ENCODE assay signal across 10 cellular contexts in the genomic region with DNA sequence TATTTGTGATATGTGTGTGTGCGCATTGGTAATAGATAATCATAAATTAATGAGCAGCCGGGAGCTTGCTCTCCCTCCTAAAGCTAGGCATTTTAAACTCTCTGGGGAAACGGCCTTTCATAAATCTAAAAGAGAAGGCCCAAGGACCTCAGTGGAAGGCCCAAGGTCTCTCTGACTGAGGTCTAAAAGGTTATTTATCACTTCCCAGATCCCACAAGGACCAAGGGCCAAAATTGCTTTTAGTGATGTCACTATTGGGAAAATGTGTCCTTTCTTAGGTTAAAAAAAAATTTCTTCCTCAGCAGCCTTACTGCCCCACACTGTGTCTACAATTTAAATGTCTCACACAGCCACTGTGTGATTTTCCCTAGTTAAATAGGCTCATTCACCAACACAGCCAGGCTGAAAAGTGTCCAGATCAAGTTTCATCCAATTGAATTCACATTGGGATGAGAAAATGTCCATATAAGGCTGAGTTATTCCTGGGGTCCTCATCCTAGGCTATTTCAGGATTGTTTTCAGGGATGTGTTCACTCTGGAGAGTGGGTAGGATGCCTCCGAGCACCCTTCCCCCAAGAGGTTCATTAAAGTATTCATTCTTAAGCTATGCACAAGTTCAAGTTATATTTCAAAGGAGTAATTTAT. TPM values are rescaled to one million over a fixed set of nuclear protein-coding genes. Genes with fewer than 3 reads are reported as not detected.
DNase-seq lines count a peak whose midpoint lies in the region; ATAC-seq and TF ChIP-seq lines count a peak whose summit lies in the region.
"Had no signal": no experiment of that assay in that cellular context is flagged by ENCODE, and none has a peak within 500 bp of the region (broad histone marks: within the 10 kb centered on the region; RNA-seq: fewer than 3 reads in every experiment).

No MANE protein-coding gene starts in this region.

- H3K36me3 ChIP-seq in iPS-20b (ENCODE audit: insufficient read depth, low read depth, low read length), result no peaks in the 10 kb centered on the region
- H3K36me3 ChIP-seq in skeletal muscle satellite cell (ENCODE audit: insufficient read depth, low read length), result no peaks in the 10 kb centered on the region

- POLR2A ChIA-PET in HEK293T (lab: Yijun Ruan, JAX), result no interaction called here

- H3K27ac ChIP-seq in iPS-20b (ENCODE audit: low read length), result peak overlapping the region; percentile 52

- peak; percentile 71 for ATAC-seq in SK-N-SH treated with all-trans-retinoic acid at 6 μM for 48 hours
- ATAC-seq in GM21360 (IDR thresholded peaks at IDR 0.05; ENCODE audit: unreplicated experiment), result no peak
- no peak for ATAC-seq in HG03045 (IDR thresholded peaks at IDR 0.05; ENCODE audit: unreplicated experiment)
- ATAC-seq: esophagus mucosa had no signal

- H3K27me3 ChIP-seq in iPS-20b (ENCODE audit: insufficient read depth, low read length) (no peaks in the 10 kb centered on the region), skeletal muscle satellite cell (ENCODE audit: control insufficient read depth, insufficient read depth, low read length) (no peaks in the 10 kb centered on the region)

- H3K9me3 ChIP-seq in iPS-20b (ENCODE audit: insufficient read depth, low read depth, low read length) (no peaks in the 10 kb centered on the region), skeletal muscle satellite cell (replicated peaks; ENCODE audit: low read length) (no peaks in the 10 kb centered on the region)

- H3K4me1 ChIP-seq in iPS-20b (ENCODE audit: insufficient read depth, low read length) (peaks cover 56% of the 10 kb centered on the region), skeletal muscle satellite cell (ENCODE audit: control insufficient read depth, insufficient read depth, low read length) (peaks cover 46% of the 10 kb centered on the region)

- H3K9ac ChIP-seq in iPS-20b (ENCODE audit: low read depth, low read length) (peak overlapping the region; percentile 67; the same call in 1 of the 2 replicates), skeletal muscle satellite cell (ENCODE audit: low read depth, low read length) (peak overlapping the region; percentile 44)

- DNase-seq in HEK293T (ENCODE audit: extremely low spot score) (peak; percentile 26), RPMI8226 (no peak)
- DNase-seq in activated CD4-positive, alpha-beta T cell treated with anti-CD3 and anti-CD28 coated beads for 48 hours, result no peak
- DNase-seq: SHP77 had no signal

- H3K4me2 ChIP-seq in skeletal muscle satellite cell (ENCODE audit: low read length), result no peak overlapping the region

- H3K4me3 ChIP-seq in iPS-20b (ENCODE audit: low read length) (no peak overlapping the region), skeletal muscle satellite cell (ENCODE audit: low read length) (no peak overlapping the region)

- CTCF ChIA-PET in HEK293T (lab: Yijun Ruan, JAX), result interaction anchor here (0.7 to 1.4 kb wide), 4 partner anchors 12 to 383 kb away, joined by 3 to 4 read pairs (median 4); no protein-coding TSS in a partner anchor

TF ChIP-seq in HEK293T, 16 proteins besides CTCF, POLR2A, EP300 and RAD21:
- TF ChIP-seq FOXM1 (IDR thresholded peaks at IDR 0.05; ENCODE audit: borderline replicate concordance), result no peak
- TF ChIP-seq ZNF384 (IDR thresholded peaks at IDR 0.05), result no peak
- TF ChIP-seq CTBP1 (IDR thresholded peaks at IDR 0.05; ENCODE audit: borderline replicate concordance), result no peak
- TF ChIP-seq L3MBTL2 (conservative IDR thresholded peaks at IDR 0.05), result no peak
- no peak for TF ChIP-seq LEF1 (IDR thresholded peaks at IDR 0.05; ENCODE audit: borderline replicate concordance)
- TF ChIP-seq FOXK2 (IDR thresholded peaks at IDR 0.05), result no peak
- TF ChIP-seq NFRKB (IDR thresholded peaks at IDR 0.05), result no peak
- no peak for TF ChIP-seq SUZ12 (IDR thresholded peaks at IDR 0.05)
- TF ChIP-seq BHLHE40 (IDR thresholded peaks at IDR 0.05; ENCODE audit: borderline replicate concordance), result no peak
- no peak for TF ChIP-seq TARDBP (IDR thresholded peaks at IDR 0.05)
- no peak for TF ChIP-seq HDGF (IDR thresholded peaks at IDR 0.05; ENCODE audit: borderline replicate concordance)
- no peak for TF ChIP-seq FOXA1 (IDR thresholded peaks at IDR 0.05)
- no peak for TF ChIP-seq ARNT (IDR thresholded peaks at IDR 0.05)
- no peak for TF ChIP-seq ELF4 (IDR thresholded peaks at IDR 0.05)
- TF ChIP-seq, protein P1, sequence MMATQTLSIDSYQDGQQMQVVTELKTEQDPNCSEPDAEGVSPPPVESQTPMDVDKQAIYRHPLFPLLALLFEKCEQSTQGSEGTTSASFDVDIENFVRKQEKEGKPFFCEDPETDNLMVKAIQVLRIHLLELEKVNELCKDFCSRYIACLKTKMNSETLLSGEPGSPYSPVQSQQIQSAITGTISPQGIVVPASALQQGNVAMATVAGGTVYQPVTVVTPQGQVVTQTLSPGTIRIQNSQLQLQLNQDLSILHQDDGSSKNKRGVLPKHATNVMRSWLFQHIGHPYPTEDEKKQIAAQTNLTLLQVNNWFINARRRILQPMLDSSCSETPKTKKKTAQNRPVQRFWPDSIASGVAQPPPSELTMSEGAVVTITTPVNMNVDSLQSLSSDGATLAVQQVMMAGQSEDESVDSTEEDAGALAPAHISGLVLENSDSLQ (IDR thresholded peaks at IDR 0.05), result no peak
- TF ChIP-seq SP1 (IDR thresholded peaks at IDR 0.05), result no peak

TF ChIP-seq in SK-N-SH treated with all-trans-retinoic acid at 6 μM for 48 hours, 23 proteins besides CTCF, POLR2A, EP300 and RAD21 (continues in another document):
- TF ChIP-seq ZNF70 (CRISPR knock-in tag; IDR thresholded peaks at IDR 0.05), result no peak
- TF ChIP-seq RARB (CRISPR knock-in tag; IDR thresholded peaks at IDR 0.05), result no peak
- TF ChIP-seq, protein P2, sequence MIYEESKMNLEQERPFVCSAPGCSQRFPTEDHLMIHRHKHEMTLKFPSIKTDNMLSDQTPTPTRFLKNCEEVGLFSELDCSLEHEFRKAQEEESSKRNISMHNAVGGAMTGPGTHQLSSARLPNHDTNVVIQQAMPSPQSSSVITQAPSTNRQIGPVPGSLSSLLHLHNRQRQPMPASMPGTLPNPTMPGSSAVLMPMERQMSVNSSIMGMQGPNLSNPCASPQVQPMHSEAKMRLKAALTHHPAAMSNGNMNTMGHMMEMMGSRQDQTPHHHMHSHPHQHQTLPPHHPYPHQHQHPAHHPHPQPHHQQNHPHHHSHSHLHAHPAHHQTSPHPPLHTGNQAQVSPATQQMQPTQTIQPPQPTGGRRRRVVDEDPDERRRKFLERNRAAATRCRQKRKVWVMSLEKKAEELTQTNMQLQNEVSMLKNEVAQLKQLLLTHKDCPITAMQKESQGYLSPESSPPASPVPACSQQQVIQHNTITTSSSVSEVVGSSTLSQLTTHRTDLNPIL (CRISPR knock-in tag; IDR thresholded peaks at IDR 0.05; ENCODE audit: low read depth), result no peak
- TF ChIP-seq ZFP3 (CRISPR knock-in tag; IDR thresholded peaks at IDR 0.05), result no peak
- TF ChIP-seq ZFP30 (CRISPR knock-in tag; IDR thresholded peaks at IDR 0.05), result no peak
- no peak for TF ChIP-seq PPARA (CRISPR knock-in tag; IDR thresholded peaks at IDR 0.05; ENCODE audit: borderline replicate concordance)
- TF ChIP-seq BACH2 (CRISPR knock-in tag; IDR thresholded peaks at IDR 0.05; ENCODE audit: borderline replicate concordance), result no peak
- no peak for TF ChIP-seq ZNF565 (CRISPR knock-in tag; conservative IDR thresholded peaks at IDR 0.05; ENCODE audit: low read depth)
- TF ChIP-seq, protein P3, sequence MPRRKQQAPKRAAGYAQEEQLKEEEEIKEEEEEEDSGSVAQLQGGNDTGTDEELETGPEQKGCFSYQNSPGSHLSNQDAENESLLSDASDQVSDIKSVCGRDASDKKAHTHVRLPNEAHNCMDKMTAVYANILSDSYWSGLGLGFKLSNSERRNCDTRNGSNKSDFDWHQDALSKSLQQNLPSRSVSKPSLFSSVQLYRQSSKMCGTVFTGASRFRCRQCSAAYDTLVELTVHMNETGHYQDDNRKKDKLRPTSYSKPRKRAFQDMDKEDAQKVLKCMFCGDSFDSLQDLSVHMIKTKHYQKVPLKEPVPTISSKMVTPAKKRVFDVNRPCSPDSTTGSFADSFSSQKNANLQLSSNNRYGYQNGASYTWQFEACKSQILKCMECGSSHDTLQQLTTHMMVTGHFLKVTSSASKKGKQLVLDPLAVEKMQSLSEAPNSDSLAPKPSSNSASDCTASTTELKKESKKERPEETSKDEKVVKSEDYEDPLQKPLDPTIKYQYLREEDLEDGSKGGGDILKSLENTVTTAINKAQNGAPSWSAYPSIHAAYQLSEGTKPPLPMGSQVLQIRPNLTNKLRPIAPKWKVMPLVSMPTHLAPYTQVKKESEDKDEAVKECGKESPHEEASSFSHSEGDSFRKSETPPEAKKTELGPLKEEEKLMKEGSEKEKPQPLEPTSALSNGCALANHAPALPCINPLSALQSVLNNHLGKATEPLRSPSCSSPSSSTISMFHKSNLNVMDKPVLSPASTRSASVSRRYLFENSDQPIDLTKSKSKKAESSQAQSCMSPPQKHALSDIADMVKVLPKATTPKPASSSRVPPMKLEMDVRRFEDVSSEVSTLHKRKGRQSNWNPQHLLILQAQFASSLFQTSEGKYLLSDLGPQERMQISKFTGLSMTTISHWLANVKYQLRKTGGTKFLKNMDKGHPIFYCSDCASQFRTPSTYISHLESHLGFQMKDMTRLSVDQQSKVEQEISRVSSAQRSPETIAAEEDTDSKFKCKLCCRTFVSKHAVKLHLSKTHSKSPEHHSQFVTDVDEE (CRISPR knock-in tag; IDR thresholded peaks at IDR 0.05), result no peak
- TF ChIP-seq TOX (CRISPR knock-in tag; IDR thresholded peaks at IDR 0.05; ENCODE audit: borderline replicate concordance), result no peak
- TF ChIP-seq, protein P4, sequence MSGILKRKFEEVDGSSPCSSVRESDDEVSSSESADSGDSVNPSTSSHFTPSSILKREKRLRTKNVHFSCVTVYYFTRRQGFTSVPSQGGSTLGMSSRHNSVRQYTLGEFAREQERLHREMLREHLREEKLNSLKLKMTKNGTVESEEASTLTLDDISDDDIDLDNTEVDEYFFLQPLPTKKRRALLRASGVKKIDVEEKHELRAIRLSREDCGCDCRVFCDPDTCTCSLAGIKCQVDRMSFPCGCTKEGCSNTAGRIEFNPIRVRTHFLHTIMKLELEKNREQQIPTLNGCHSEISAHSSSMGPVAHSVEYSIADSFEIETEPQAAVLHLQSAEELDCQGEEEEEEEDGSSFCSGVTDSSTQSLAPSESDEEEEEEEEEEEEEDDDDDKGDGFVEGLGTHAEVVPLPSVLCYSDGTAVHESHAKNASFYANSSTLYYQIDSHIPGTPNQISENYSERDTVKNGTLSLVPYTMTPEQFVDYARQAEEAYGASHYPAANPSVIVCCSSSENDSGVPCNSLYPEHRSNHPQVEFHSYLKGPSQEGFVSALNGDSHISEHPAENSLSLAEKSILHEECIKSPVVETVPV (CRISPR knock-in tag; IDR thresholded peaks at IDR 0.05), result no peak
- no peak for TF ChIP-seq TCF4 (CRISPR knock-in tag; IDR thresholded peaks at IDR 0.05; ENCODE audit: borderline replicate concordance)
- no peak for TF ChIP-seq CSDC2 (CRISPR knock-in tag; IDR thresholded peaks at IDR 0.05)
- TF ChIP-seq ISL1 (CRISPR knock-in tag; IDR thresholded peaks at IDR 0.05), result no peak

RNA-seq across cellular contexts. Expression of a gene that starts 46.1 kb away (rescaled TPM):
- 0.44 and 1.0 TPM in 2 replicates for total RNA-seq in skeletal muscle satellite cell (2012; rRNA removed)
